ENCODE assay signal across 1 cellular context in the genomic region with DNA sequence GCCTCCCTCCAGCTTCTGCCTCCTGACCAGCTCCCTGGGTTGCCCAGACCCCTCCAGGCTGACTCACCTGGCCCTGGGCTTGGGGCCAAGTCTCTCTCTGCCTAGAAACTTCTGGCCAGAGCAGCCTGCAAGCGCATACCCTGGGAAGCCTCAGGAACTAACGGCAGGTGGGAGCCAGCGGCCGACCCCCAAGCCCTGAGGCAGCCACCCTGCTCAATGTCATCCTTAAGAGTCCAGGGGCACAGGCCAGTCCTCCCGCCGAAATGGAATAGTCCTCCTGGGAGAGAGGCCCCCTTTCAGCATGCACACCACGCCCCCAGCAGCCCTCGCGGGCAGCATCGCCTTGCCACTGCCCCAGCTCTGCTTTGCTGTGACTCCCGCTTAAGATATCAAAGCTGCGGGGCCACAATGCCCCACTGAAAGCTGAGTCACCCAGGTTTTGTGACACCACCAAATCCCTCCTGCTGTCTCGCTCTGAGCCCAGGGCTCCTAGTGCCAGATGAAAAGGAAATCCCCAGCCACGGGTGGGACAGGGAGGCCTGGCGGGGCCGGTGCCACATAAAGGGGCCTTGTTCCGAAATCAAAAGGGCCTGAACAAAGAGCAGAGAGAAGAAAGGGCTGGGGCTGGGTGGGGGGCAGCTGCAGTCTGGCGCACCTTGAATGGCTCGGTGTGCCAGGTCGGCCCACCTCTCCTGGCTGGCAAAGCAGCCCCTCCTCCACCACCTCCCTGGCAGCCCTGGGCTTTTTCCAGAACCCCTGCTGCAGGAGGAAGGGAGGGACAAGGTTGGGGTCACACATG.
TF ChIP-seq lines count a peak whose summit lies in the region.

No MANE protein-coding gene starts in this region.

TF ChIP-seq in H1, 55 proteins besides CTCF, POLR2A, EP300 and RAD21:
- TF ChIP-seq CHD1 (IDR thresholded peaks at IDR 0.05; ENCODE audit: low read depth, low read length) (no peak), CBX8 (IDR thresholded peaks at IDR 0.05; ENCODE audit: borderline replicate concordance, low read depth, low read length) (no peak), NRF1 (IDR thresholded peaks at IDR 0.05; ENCODE audit: low read depth, low read length) (no peak), ATF2 (IDR thresholded peaks at IDR 0.05; ENCODE audit: low read length) (no peak), CHD7 (IDR thresholded peaks at IDR 0.05; ENCODE audit: insufficient replicate concordance, low read length) (no peak), CBX5 (IDR thresholded peaks at IDR 0.05; ENCODE audit: low read depth, low read length) (no peak), CTBP2 (IDR thresholded peaks at IDR 0.05; ENCODE audit: borderline replicate concordance, insufficient read depth, insufficient read length, low read length) (no peak), KDM1A (IDR thresholded peaks at IDR 0.05; ENCODE audit: borderline replicate concordance, low read length) (no peak), ASH2L (IDR thresholded peaks at IDR 0.05; ENCODE audit: low read length) (no peak), SUZ12 (IDR thresholded peaks at IDR 0.05; ENCODE audit: low read length) (no peak), JUND (IDR thresholded peaks at IDR 0.05; ENCODE audit: low read length) (no peak), RBBP5 (IDR thresholded peaks at IDR 0.05; ENCODE audit: borderline replicate concordance, low read depth, low read length) (no peak), TAF7 (optimal IDR thresholded peaks at IDR 0.05; ENCODE audit: borderline replicate concordance, low read depth, low read length) (no peak)
- TF ChIP-seq, protein P1, sequence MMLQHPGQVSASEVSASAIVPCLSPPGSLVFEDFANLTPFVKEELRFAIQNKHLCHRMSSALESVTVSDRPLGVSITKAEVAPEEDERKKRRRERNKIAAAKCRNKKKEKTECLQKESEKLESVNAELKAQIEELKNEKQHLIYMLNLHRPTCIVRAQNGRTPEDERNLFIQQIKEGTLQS (IDR thresholded peaks at IDR 0.05; ENCODE audit: insufficient read depth, low read depth, low read length): no peak
